In the genomic region with DNA sequence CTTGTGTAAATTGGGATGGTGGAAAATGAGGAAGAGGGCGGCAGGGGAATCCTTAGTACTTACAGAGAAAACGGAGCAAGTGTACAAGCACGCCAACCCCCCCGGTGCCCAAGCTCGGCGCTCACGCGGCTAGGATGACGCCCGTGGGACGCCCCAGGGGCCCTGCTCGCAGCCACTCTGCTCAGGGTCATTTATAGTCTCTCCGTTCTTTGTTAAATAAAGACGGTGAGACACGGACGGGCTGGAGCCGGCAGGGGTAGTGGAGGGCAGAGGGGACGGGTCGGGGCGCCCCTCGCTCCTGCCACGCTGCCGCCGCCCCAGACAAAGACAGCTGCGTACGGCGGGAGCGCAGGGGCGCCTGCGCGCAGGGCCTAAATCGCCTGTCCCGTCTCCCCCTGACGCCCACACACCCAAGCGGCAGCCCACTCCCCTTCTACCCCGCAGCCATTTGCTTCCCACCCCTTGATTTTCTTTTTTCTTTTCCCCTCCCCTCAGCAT, we compare ENCODE assay signal across 8 cellular contexts. TPM values are rescaled to one million over a fixed set of nuclear protein-coding genes. Genes with fewer than 3 reads are reported as not detected.
DNase-seq lines count a peak whose midpoint lies in the region; ATAC-seq, FAIRE-seq and TF ChIP-seq lines count a peak whose summit lies in the region.

No MANE protein-coding gene starts in this region.

- TF ChIP-seq POLR2A in H54 (IDR thresholded peaks at IDR 0.05; ENCODE audit: low read depth, low read length) (0 out of 2 replicates have a peak, but pooled peaks have one; percentile 16), esophagus squamous epithelium (IDR thresholded peaks at IDR 0.05) (peak in 1 of 4 donors; percentile 27)

- intact Hi-C loops in CD8-positive, alpha-beta T cell (cut with DNase I, micrococcal nuclease): loop anchor here (1.0 to 2.0 kb wide), 6 partner anchors 11 to 38 kb away; partner anchors contain the start of gene PCBP1 (in 2 of the 2)
- intact Hi-C loops in esophagus squamous epithelium (cut with DNase I): no loop called here

- H3K4me3 Mint-ChIP-seq in CD8-positive, alpha-beta T cell: peak overlapping the region; percentile 95
- peak overlapping the region; percentile 94 for H3K4me3 Mint-ChIP-seq in activated T-cell treated with anti-CD3 and anti-CD28 coated beads, Interleukin-2, amount 50 U/mL, for 4 hours

- CTCF ChIA-PET in CD8-positive, alpha-beta T cell (lab: Charles Lee): interaction anchor here (1.0 to 4.1 kb wide), 12 partner anchors 9 to 213 kb away, joined by 3 to 37 read pairs (median 7); no protein-coding TSS in a partner anchor

- ATAC-seq in CD8-positive, alpha-beta T cell: peak; percentile 64
- peak; percentile 65 to 73 for ATAC-seq in activated T-cell treated with anti-CD3 and anti-CD28 coated beads, Interleukin-2, amount 50 U/mL, for 4 hours
- ATAC-seq in thoracic aorta (ENCODE audit: insufficient number of reproducible peaks, low FRiP score, low read depth): no peak

- 0 to 1% methylated on average over 29 to 31 of the region's 36 CpGs for WGBS in esophagus squamous epithelium, 2 donors

- H3K4me1 ChIP-seq in CD8-positive, alpha-beta T cell (ENCODE audit: insufficient read depth, low read length): peaks cover 62% of the 10 kb centered on the region
- H3K4me1 ChIP-seq in esophagus squamous epithelium (peaks cover 11 to 50% (median 13%) of the 10 kb centered on the region in 3 donors), thoracic aorta (ENCODE audit: control insufficient read depth in 1 of 2, low read depth in 2 of 2) (peaks cover 19 to 34% of the 10 kb centered on the region in 2 donors)

- H3K9me3 Mint-ChIP-seq in CD8-positive, alpha-beta T cell: no peaks in the 10 kb centered on the region
- no peaks in the 10 kb centered on the region for H3K9me3 Mint-ChIP-seq in activated T-cell treated with anti-CD3 and anti-CD28 coated beads, Interleukin-2, amount 50 U/mL, for 4 hours

- H3K36me3 Mint-ChIP-seq in CD8-positive, alpha-beta T cell: peaks cover 9% of the 10 kb centered on the region
- H3K36me3 Mint-ChIP-seq in activated T-cell treated with anti-CD3 and anti-CD28 coated beads, Interleukin-2, amount 50 U/mL, for 4 hours (ENCODE audit: insufficient read depth): no peaks in the 10 kb centered on the region

- DNase-seq in CD8-positive, alpha-beta T cell: peak; percentile 52 to 85 (median 70)
- no peak for DNase-seq in H54 (ENCODE audit: insufficient read length, low spot score)
- DNase-seq in NCI-H526 treated with DMSO at 0.1 percent for 48 hours (lab: John Stamatoyannopoulos, UW): peak; percentile 51
- peak; percentile 62 for DNase-seq in activated T-cell treated with anti-CD3 and anti-CD28 coated beads, Interleukin-2, amount 50 U/mL, for 4 hours
- no peak for DNase-seq in esophagus squamous epithelium (lab: John Stamatoyannopoulos, UW)
- peak; percentile 65 for DNase-seq in myocyte (ENCODE audit: low read depth)
- no peak for DNase-seq in thoracic aorta (ENCODE audit: low spot score)
- no peak for DNase-seq in GOT3 (lab: John Stamatoyannopoulos, UW)

- TF ChIP-seq CTCF in CD8-positive, alpha-beta T cell (IDR thresholded peaks at IDR 0.05): no peak
- no peak for TF ChIP-seq CTCF in esophagus squamous epithelium (IDR thresholded peaks at IDR 0.05)
- no peak for TF ChIP-seq CTCF in thoracic aorta (IDR thresholded peaks at IDR 0.05)

- H3K27me3 ChIP-seq in CD8-positive, alpha-beta T cell (ENCODE audit: insufficient read depth, low read length): no peaks in the 10 kb centered on the region
- H3K27me3 ChIP-seq in esophagus squamous epithelium: no peaks in the 10 kb centered on the region
- no peaks in the 10 kb centered on the region for H3K27me3 ChIP-seq in thoracic aorta (replicated peaks; ENCODE audit: insufficient read depth)

- no peaks in the 10 kb centered on the region for H3K9me3 ChIP-seq in CD8-positive, alpha-beta T cell (ENCODE audit: low read length)
- H3K9me3 ChIP-seq in esophagus squamous epithelium (no peaks in the 10 kb centered on the region), thoracic aorta (no peaks in the 10 kb centered on the region)

- H3K27ac ChIP-seq in CD8-positive, alpha-beta T cell (ENCODE audit: low read depth, low read length): peak overlapping the region; percentile 97
- H3K27ac ChIP-seq in esophagus squamous epithelium (peak overlapping the region; percentile 90 to 99 (median 96)), thoracic aorta (peak overlapping the region; percentile 96 to 99)

- H3K4me3 ChIP-seq in CD8-positive, alpha-beta T cell (ENCODE audit: low read depth, low read length): peak overlapping the region; percentile 47
- peak overlapping the region; percentile 41 to 72 (median 66) for H3K4me3 ChIP-seq in esophagus squamous epithelium
- peak overlapping the region; percentile 78 for H3K4me3 ChIP-seq in thoracic aorta

- no peaks in the 10 kb centered on the region for H3K36me3 ChIP-seq in CD8-positive, alpha-beta T cell (ENCODE audit: insufficient read depth, low read length)
- H3K36me3 ChIP-seq in esophagus squamous epithelium (no peaks in the 10 kb centered on the region), thoracic aorta (no peaks in the 10 kb centered on the region)

- H3K27ac Mint-ChIP-seq in CD8-positive, alpha-beta T cell: peak overlapping the region; percentile 100

- H3K27me3 Mint-ChIP-seq in CD8-positive, alpha-beta T cell (ENCODE audit: low read depth): no peaks in the 10 kb centered on the region
- H3K27me3 Mint-ChIP-seq in activated T-cell treated with anti-CD3 and anti-CD28 coated beads, Interleukin-2, amount 50 U/mL, for 4 hours (ENCODE audit: low read depth): no peaks in the 10 kb centered on the region

- peaks cover 70% of the 10 kb centered on the region for H3K4me1 Mint-ChIP-seq in CD8-positive, alpha-beta T cell (ENCODE audit: low read depth)
- H3K4me1 Mint-ChIP-seq in activated T-cell treated with anti-CD3 and anti-CD28 coated beads, Interleukin-2, amount 50 U/mL, for 4 hours (ENCODE audit: low read depth): peaks cover 67% of the 10 kb centered on the region

- no peak for FAIRE-seq in H54 (lab: Jason Lieb, UNC)

- POLR2A ChIA-PET in CD8-positive, alpha-beta T cell (lab: Charles Lee): interaction anchor here (0.6 to 15.5 kb wide), 17 partner anchors 9 to 430 kb away, joined by 3 to 325 read pairs (median 9); partner anchors contain the start of genes C2orf42, MXD1, PCBP1 and PCYOX1

RNA-seq across cellular contexts. Expression of gene PCBP1, which starts 37.8 kb away (rescaled TPM):
- total RNA-seq in CD8-positive, alpha-beta T cell: 100 to 1,000 TPM; 239 to 255 TPM
- total RNA-seq in activated T-cell treated with anti-CD3 and anti-CD28 coated beads, Interleukin-2, amount 50 U/mL, for 4 hours: 100 to 1,000 TPM; 427 to 493 (median 462) TPM
- total RNA-seq in esophagus squamous epithelium (100 to 1,000 TPM in 3 of 4 donors, 10 to 100 TPM in 1; 96.8 to 205 (median 177) TPM), myocyte (58.6 and 60.0 TPM in 2 replicates), thoracic aorta (100 to 1,000 TPM; 153 to 235 TPM)
- 277 TPM for polyA plus RNA-seq in myocyte (2012)

Comparison
In these comparisons a context has a peak if more than half of its experiments do, and no peak if none do; other contexts are left out.
1. DNase-seq: peak in CD8-positive, alpha-beta T cell (7 of 7), NCI-H526 treated with DMSO at 0.1 percent for 48 hours (single experiment), activated T-cell treated with anti-CD3 and anti-CD28 coated beads, Interleukin-2, amount 50 U/mL, for 4 hours (single experiment) and myocyte (single experiment); none in H54 (single experiment), esophagus squamous epithelium (single experiment), thoracic aorta (single experiment) and GOT3 (single experiment).
2. Peak in every context shown above with its lines, with median percentiles within 50 percentile points of each other: H3K27ac ChIP-seq and H3K4me3 ChIP-seq.